Comparison of ENCODE assay signal across 8 cellular contexts in the genomic region with DNA sequence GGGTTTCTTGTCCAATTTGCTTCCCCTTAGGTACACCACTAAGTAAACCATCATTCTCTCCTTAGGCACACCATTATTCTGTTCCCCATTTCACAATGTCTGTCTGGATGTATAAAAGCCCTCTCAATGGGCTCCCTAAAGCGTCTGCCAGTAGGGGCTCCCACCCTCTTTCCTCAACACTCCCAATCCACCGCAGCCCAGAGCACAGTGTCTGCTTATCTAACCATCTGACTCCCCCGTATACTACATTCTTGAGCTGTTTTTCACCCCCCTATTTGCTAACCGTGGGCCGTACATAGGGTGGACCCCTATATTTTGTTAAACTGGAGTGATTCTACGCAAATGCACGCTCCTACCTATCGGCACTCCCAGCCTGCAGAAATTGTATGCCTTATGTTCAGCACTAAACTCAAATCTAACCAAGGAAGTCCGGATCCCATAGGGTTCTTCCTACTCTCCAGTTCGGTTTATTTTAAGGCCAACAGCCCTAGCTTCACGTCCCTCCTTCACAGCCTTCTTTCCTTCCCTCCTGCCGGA. TPM values are rescaled to one million over a fixed set of nuclear protein-coding genes. Genes with fewer than 3 reads are reported as not detected.
DNase-seq lines count a peak whose midpoint lies in the region; ATAC-seq and TF ChIP-seq lines count a peak whose summit lies in the region.

No MANE protein-coding gene starts in this region.

- H3K9me3 Mint-ChIP-seq in natural killer cell treated with Interleukin-12 subunit alpha and Interleukin-12 subunit beta and Interleukin-15 and Interleukin-18, amount 100 ng/mL, for 72 hours = no peaks in the 10 kb centered on the region

- H3K4me1 Mint-ChIP-seq in natural killer cell treated with Interleukin-12 subunit alpha and Interleukin-12 subunit beta and Interleukin-15 and Interleukin-18, amount 100 ng/mL, for 72 hours (ENCODE audit: low read depth in 2 of 2) = peaks cover 23 to 30% of the 10 kb centered on the region in 2 donors

- no peaks in the 10 kb centered on the region for H3K27me3 ChIP-seq in Karpas-422 (ENCODE audit: low read length)

- peak overlapping the region; percentile 90 to 99 for H3K27ac Mint-ChIP-seq in natural killer cell treated with Interleukin-12 subunit alpha and Interleukin-12 subunit beta and Interleukin-15 and Interleukin-18, amount 100 ng/mL, for 72 hours

- DNase-seq in Karpas-422 = peak; percentile 65
- DNase-seq in SW480 (ENCODE audit: low spot score) = peak; percentile 70
- DNase-seq in erythroblast (lab: John Stamatoyannopoulos, UW) = peak; percentile 74 to 80
- no peak for DNase-seq in natural killer cell treated with Interleukin-12 subunit alpha and Interleukin-12 subunit beta and Interleukin-15 and Interleukin-18, amount 100 ng/mL, for 72 hours (ENCODE audit: low spot score)
- DNase-seq in GM13977 (ENCODE audit: low spot score) = no peak
- DNase-seq in activated effector memory CD4-positive, alpha-beta T cell treated with anti-CD3 and anti-CD28 coated beads, Interleukin-2, amount 50 U/mL, for 16 hours = no peak

- peak overlapping the region; percentile 98 for H3K4me3 Mint-ChIP-seq in natural killer cell treated with Interleukin-12 subunit alpha and Interleukin-12 subunit beta and Interleukin-15 and Interleukin-18, amount 100 ng/mL, for 72 hours

- TF ChIP-seq CTCF in GM13977 (IDR thresholded peaks at IDR 0.05; ENCODE audit: extremely low read depth, insufficient read depth, missing control alignments) = no peak

- peaks cover 18% of the 10 kb centered on the region for H4K20me1 ChIP-seq in Karpas-422 (ENCODE audit: insufficient read depth, low read depth, low read length)

- no peaks in the 10 kb centered on the region for H3K9me3 ChIP-seq in ES-I3 (ENCODE audit: control insufficient read depth, insufficient read depth, low read length)
- no peaks in the 10 kb centered on the region for H3K9me3 ChIP-seq in Karpas-422 (ENCODE audit: low read length)

- peaks cover 6% of the 10 kb centered on the region for H3K36me3 Mint-ChIP-seq in natural killer cell treated with Interleukin-12 subunit alpha and Interleukin-12 subunit beta and Interleukin-15 and Interleukin-18, amount 100 ng/mL, for 72 hours

- H3K9me2 ChIP-seq in Karpas-422 (replicated peaks; ENCODE audit: insufficient read depth, low read length) = no peaks in the 10 kb centered on the region

- H3K4me3 ChIP-seq in Karpas-422 (ENCODE audit: low read length) = peak overlapping the region; percentile 70

- no peaks in the 10 kb centered on the region for H3K27me3 Mint-ChIP-seq in natural killer cell treated with Interleukin-12 subunit alpha and Interleukin-12 subunit beta and Interleukin-15 and Interleukin-18, amount 100 ng/mL, for 72 hours

- H3K79me2 ChIP-seq in Karpas-422 (ENCODE audit: low read length) = peaks cover 31% of the 10 kb centered on the region

- ATAC-seq in GM21360 (IDR thresholded peaks at IDR 0.05; ENCODE audit: unreplicated experiment) = peak; percentile 18
- ATAC-seq in natural killer cell treated with Interleukin-12 subunit alpha and Interleukin-12 subunit beta and Interleukin-15 and Interleukin-18, amount 100 ng/mL, for 72 hours = peak in 1 of 2 donors; percentile 0

- H3K36me3 ChIP-seq in ES-I3 (ENCODE audit: insufficient read depth, low read length) = peaks cover 8% of the 10 kb centered on the region
- peaks cover 9% of the 10 kb centered on the region; the same call in 1 of the 2 replicates for H3K36me3 ChIP-seq in Karpas-422 (ENCODE audit: insufficient read depth, low read length)

- H3K27ac ChIP-seq in Karpas-422 (ENCODE audit: low read length) = no peak overlapping the region

- TF ChIP-seq POLR2A in erythroblast (IDR thresholded peaks at IDR 0.05; ENCODE audit: low read length) = no peak

- in situ Hi-C loops in GM13977 (cut with MboI; ENCODE audit: low pct_unique_long_range_greater_than_20kb, low sequenced_read_pairs, unreplicated experiment) = loop anchor here (10.0 kb wide), 1 partner anchor 345 kb away; a partner anchor contains a TSS

- H3K4me2 ChIP-seq in Karpas-422 (ENCODE audit: low read depth, low read length, poor library complexity, severe bottlenecking) = peak overlapping the region; percentile 73

- H2AFZ ChIP-seq in Karpas-422 (ENCODE audit: low read length) = peak overlapping the region; percentile 83

- peak overlapping the region; percentile 66 for H3K9ac ChIP-seq in ES-I3 (ENCODE audit: low read depth, low read length)
- peak overlapping the region; percentile 71 for H3K9ac ChIP-seq in Karpas-422 (ENCODE audit: low read length)

- H3K4me1 ChIP-seq in ES-I3 (ENCODE audit: insufficient read depth, low read length) (peaks cover 9% of the 10 kb centered on the region), Karpas-422 (ENCODE audit: low read length) (peaks cover 27% of the 10 kb centered on the region)

RNA-seq across cellular contexts. Expression of a gene that starts 0.7 kb away (rescaled TPM):
- total RNA-seq in Karpas-422 (2014; rRNA removed; shearing (Covaris generic); ENCODE audit: low replicate concordance) = 87.1 and 126 TPM in 2 replicates
- total RNA-seq in natural killer cell treated with Interleukin-12 subunit alpha and Interleukin-12 subunit beta and Interleukin-15 and Interleukin-18, amount 100 ng/mL, for 72 hours = 100 to 1,000 TPM; 148 to 163 TPM

RNA-seq across cellular contexts. Expression of a gene that starts 17.1 kb away (rescaled TPM):
- not detected in 2 replicates for total RNA-seq in Karpas-422 (2014; rRNA removed; shearing (Covaris generic); ENCODE audit: low replicate concordance)
- 1 to 10 TPM in 1 of 2 donors, under 1 TPM in 1; 0.24 to 1.1 TPM for total RNA-seq in natural killer cell treated with Interleukin-12 subunit alpha and Interleukin-12 subunit beta and Interleukin-15 and Interleukin-18, amount 100 ng/mL, for 72 hours

RNA-seq across cellular contexts. Expression of a gene that starts 35.3 kb away (rescaled TPM):
- total RNA-seq in Karpas-422 (2014; rRNA removed; shearing (Covaris generic); ENCODE audit: low replicate concordance) = not detected in 2 replicates
- under 1 TPM in 1 of 2 donors, not detected in 1; 0.78 TPM for total RNA-seq in natural killer cell treated with Interleukin-12 subunit alpha and Interleukin-12 subunit beta and Interleukin-15 and Interleukin-18, amount 100 ng/mL, for 72 hours

RNA-seq across cellular contexts. Expression of a gene that starts 52.4 kb away (rescaled TPM):
- total RNA-seq in Karpas-422 (2014; rRNA removed; shearing (Covaris generic); ENCODE audit: low replicate concordance) = 0.86 TPM in 1 of 2 replicates, not detected in the other
- total RNA-seq in natural killer cell treated with Interleukin-12 subunit alpha and Interleukin-12 subunit beta and Interleukin-15 and Interleukin-18, amount 100 ng/mL, for 72 hours = not detected

RNA-seq across cellular contexts. Expression of a gene that starts 52.5 kb away (rescaled TPM):
- total RNA-seq in Karpas-422 (2014; rRNA removed; shearing (Covaris generic); ENCODE audit: low replicate concordance) = 41.4 and 46.8 TPM in 2 replicates
- total RNA-seq in natural killer cell treated with Interleukin-12 subunit alpha and Interleukin-12 subunit beta and Interleukin-15 and Interleukin-18, amount 100 ng/mL, for 72 hours = 100 to 1,000 TPM in 1 of 2 donors, 10 to 100 TPM in 1; 94.2 to 124 TPM

Comparison
In these comparisons a context has a peak if more than half of its experiments do, and no peak if none do; other contexts are left out.
1. DNase-seq: peak in Karpas-422 (single experiment), SW480 (single experiment) and erythroblast (2 of 2); none in natural killer cell treated with Interleukin-12 subunit alpha and Interleukin-12 subunit beta and Interleukin-15 and Interleukin-18, amount 100 ng/mL, for 72 hours (single experiment), GM13977 (single experiment) and activated effector memory CD4-positive, alpha-beta T cell treated with anti-CD3 and anti-CD28 coated beads, Interleukin-2, amount 50 U/mL, for 16 hours (single experiment).